Comparison of ENCODE assay signal across 1 cellular context in genomic region chr16:28824548-28824973, GRCh38.
TF ChIP-seq lines count a peak whose summit lies in the region.

No MANE protein-coding gene starts in this region.

TF ChIP-seq in GM12878, 131 proteins besides CTCF, POLR2A, EP300 and RAD21:
- TF ChIP-seq JUNB (IDR thresholded peaks at IDR 0.05) (peak; percentile 24; the same call in 1 of the 2 replicates), NBN (IDR thresholded peaks at IDR 0.05) (no peak), MXI1 (IDR thresholded peaks at IDR 0.05; ENCODE audit: low read depth, low read length) (no peak), TCF7 (IDR thresholded peaks at IDR 0.05; ENCODE audit: borderline replicate concordance) (no peak), PAX8 (IDR thresholded peaks at IDR 0.05) (no peak), FOXK2 (IDR thresholded peaks at IDR 0.05) (no peak), POLR2AphosphoS5 (IDR thresholded peaks at IDR 0.05; ENCODE audit: low read length) (peak; percentile 57; the same call in 1 of the 2 replicates)
